In genomic region chr1:207644852-207645631, GRCh38 we compare ENCODE assay signal across 8 cellular contexts. TPM values are rescaled to one million over a fixed set of nuclear protein-coding genes. Genes with fewer than 3 reads are reported as not detected.
A peak's percentile ranks its signal among the peaks of the same experiment; 100 is the strongest.
DNase-seq lines count a peak whose midpoint lies in the region; ATAC-seq lines count a peak whose summit lies in the region.

Gene CR1L, plus strand, starts transcription at chr1:207645133. Its CDS starts 101 bp downstream, at chr1:207645234.

- H3K36me3 ChIP-seq in esophagus (ENCODE audit: control insufficient read depth in 2 of 2, insufficient read depth in 2 of 2, low read length in 1 of 2) (no peaks in the 10 kb centered on the region), muscle layer of duodenum (ENCODE audit: control insufficient read depth in 1 of 2, insufficient read depth in 2 of 2, low read length in 2 of 2) (no peaks in the 10 kb centered on the region)

- 8 to 10% methylated on average over 61 to 65 of the region's 65 CpGs for WGBS in esophagus, 2 donors

- H3K27me3 ChIP-seq in esophagus (ENCODE audit: control insufficient read depth in 1 of 2, insufficient read depth in 2 of 2, low read length in 2 of 2) (no peaks in the 10 kb centered on the region), muscle layer of duodenum (ENCODE audit: low read depth, low read length) (no peaks in the 10 kb centered on the region)

- H3K4me3 ChIP-seq in esophagus (ENCODE audit: low read depth in 1 of 2, low read length in 2 of 2) (peak within 1 kb of the TSS; percentile 66 to 70), muscle layer of duodenum (ENCODE audit: low read depth in 1 of 2, low read length in 2 of 2) (peak within 1 kb of the TSS; percentile 60 to 81)

- H3K27ac ChIP-seq in esophagus (ENCODE audit: low read depth in 2 of 2, low read length in 1 of 2) (no peak within 1 kb of the TSS), muscle layer of duodenum (ENCODE audit: low read length) (no peak within 1 kb of the TSS)

- H3K4me1 ChIP-seq in esophagus (ENCODE audit: control insufficient read depth in 2 of 2, insufficient read depth in 2 of 2, low read length in 1 of 2) (peaks cover 7 to 9% of the 10 kb centered on the region in 2 donors), muscle layer of duodenum (ENCODE audit: control insufficient read depth in 1 of 2, insufficient read depth in 2 of 2, low read length in 2 of 2) (peaks cover 0 to 6% of the 10 kb centered on the region in 2 donors)

- DNase-seq in GM03348 (ENCODE audit: low spot score) (peak; percentile 93), NCI-H510A treated with DMSO at 0.1 percent for 48 hours (lab: John Stamatoyannopoulos, UW) (peak; percentile 72), activated T-cell treated with anti-CD3 and anti-CD28 coated beads for 4 hours (peak; percentile 44)
- DNase-seq in stimulated activated CD8-positive, alpha-beta memory T cell treated with anti-CD3 and anti-CD28 coated beads, Interleukin-7, amount 100 ng/mL, for 24 hours (ENCODE audit: low read depth), result peak; percentile 37

- H3K9me3 ChIP-seq in esophagus (ENCODE audit: control insufficient read depth in 2 of 2, insufficient read depth in 1 of 2, low read depth in 1 of 2, low read length in 1 of 2) (no peaks in the 10 kb centered on the region), muscle layer of duodenum (ENCODE audit: control insufficient read depth in 1 of 2, low read length in 2 of 2) (no peaks in the 10 kb centered on the region)

- peak; percentile 90 for ATAC-seq in HG02571 (IDR thresholded peaks at IDR 0.05; ENCODE audit: unreplicated experiment)
- ATAC-seq in GM21526 (IDR thresholded peaks at IDR 0.05; ENCODE audit: low FRiP score, unreplicated experiment), result no peak

RNA-seq across cellular contexts. Expression of gene CR1L, which starts in this region (rescaled TPM):
- not detected for polyA plus RNA-seq in esophagus

Comparison
In these comparisons a context has a peak if more than half of its experiments do, and no peak if none do; other contexts are left out.
1. DNase-seq: peak in every context shown above with its lines; median percentile 93 in GM03348; 72 in NCI-H510A treated with DMSO at 0.1 percent for 48 hours; 44 in activated T-cell treated with anti-CD3 and anti-CD28 coated beads for 4 hours; 37 in stimulated activated CD8-positive, alpha-beta memory T cell treated with anti-CD3 and anti-CD28 coated beads, Interleukin-7, amount 100 ng/mL, for 24 hours.